ENCODE assay signal across 1 cellular context in the genomic region with DNA sequence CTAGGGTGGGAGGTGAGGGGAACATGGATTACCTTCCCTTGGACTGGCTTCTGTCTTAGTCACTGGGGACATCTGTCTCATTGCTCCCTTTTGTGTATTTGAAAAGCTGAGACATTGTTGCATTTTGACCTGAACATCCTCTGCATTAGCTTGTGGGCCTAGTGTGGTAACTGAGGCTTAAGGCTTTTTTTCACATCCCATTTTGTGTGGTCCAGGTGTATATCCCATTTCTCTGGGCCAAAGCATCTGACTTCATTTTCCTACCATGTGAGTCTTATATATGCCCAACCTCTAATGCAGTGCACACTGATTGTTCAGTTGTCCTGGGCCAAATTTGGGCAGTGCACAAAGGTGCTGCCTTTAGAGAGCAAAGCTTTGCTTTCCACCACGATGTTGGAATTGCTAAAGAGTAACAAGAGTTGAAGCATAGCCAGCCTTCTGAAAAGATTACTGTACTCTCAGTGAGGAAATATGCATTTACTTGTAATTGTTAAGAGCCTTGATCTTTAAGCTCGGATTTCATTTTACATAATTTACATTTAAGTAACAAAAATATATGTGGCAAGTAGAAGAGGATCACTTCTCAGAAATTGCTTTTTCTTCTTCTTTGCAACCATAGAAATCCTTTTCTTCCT.
TF ChIP-seq lines count a peak whose summit lies in the region.

No MANE protein-coding gene starts in this region.

TF ChIP-seq in IMR-90, 13 proteins besides CTCF, POLR2A, EP300 and RAD21:
- TF ChIP-seq BHLHE40 (IDR thresholded peaks at IDR 0.05; ENCODE audit: low read depth, low read length) (no peak), RFX5 (IDR thresholded peaks at IDR 0.05; ENCODE audit: low read depth, low read length) (no peak), FOS (IDR thresholded peaks at IDR 0.05; ENCODE audit: low read depth, low read length) (no peak), RCOR1 (IDR thresholded peaks at IDR 0.05; ENCODE audit: insufficient replicate concordance, low read length) (no peak), CEBPB (IDR thresholded peaks at IDR 0.05; ENCODE audit: low read depth, low read length) (no peak), CHD1 (IDR thresholded peaks at IDR 0.05; ENCODE audit: low read depth, low read length) (no peak), MXI1 (IDR thresholded peaks at IDR 0.05; ENCODE audit: borderline replicate concordance, low read depth, low read length) (no peak), NFE2L2 (IDR thresholded peaks at IDR 0.05; ENCODE audit: low read depth, low read length) (no peak), MAZ (IDR thresholded peaks at IDR 0.05; ENCODE audit: borderline replicate concordance, low read depth, low read length) (no peak), MAFK (IDR thresholded peaks at IDR 0.05; ENCODE audit: low read depth, low read length) (no peak), SMC3 (IDR thresholded peaks at IDR 0.05; ENCODE audit: low read depth, low read length) (no peak)
- TF ChIP-seq, protein P1, sequence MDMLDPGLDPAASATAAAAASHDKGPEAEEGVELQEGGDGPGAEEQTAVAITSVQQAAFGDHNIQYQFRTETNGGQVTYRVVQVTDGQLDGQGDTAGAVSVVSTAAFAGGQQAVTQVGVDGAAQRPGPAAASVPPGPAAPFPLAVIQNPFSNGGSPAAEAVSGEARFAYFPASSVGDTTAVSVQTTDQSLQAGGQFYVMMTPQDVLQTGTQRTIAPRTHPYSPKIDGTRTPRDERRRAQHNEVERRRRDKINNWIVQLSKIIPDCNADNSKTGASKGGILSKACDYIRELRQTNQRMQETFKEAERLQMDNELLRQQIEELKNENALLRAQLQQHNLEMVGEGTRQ (IDR thresholded peaks at IDR 0.05; ENCODE audit: low read depth, low read length) = no peak
- TF ChIP-seq, protein P2, sequence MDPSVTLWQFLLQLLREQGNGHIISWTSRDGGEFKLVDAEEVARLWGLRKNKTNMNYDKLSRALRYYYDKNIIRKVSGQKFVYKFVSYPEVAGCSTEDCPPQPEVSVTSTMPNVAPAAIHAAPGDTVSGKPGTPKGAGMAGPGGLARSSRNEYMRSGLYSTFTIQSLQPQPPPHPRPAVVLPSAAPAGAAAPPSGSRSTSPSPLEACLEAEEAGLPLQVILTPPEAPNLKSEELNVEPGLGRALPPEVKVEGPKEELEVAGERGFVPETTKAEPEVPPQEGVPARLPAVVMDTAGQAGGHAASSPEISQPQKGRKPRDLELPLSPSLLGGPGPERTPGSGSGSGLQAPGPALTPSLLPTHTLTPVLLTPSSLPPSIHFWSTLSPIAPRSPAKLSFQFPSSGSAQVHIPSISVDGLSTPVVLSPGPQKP (IDR thresholded peaks at IDR 0.05; ENCODE audit: borderline replicate concordance, low read depth, low read length) = no peak
